Comparison of ENCODE assay signal across 8 cellular contexts in the genomic region with DNA sequence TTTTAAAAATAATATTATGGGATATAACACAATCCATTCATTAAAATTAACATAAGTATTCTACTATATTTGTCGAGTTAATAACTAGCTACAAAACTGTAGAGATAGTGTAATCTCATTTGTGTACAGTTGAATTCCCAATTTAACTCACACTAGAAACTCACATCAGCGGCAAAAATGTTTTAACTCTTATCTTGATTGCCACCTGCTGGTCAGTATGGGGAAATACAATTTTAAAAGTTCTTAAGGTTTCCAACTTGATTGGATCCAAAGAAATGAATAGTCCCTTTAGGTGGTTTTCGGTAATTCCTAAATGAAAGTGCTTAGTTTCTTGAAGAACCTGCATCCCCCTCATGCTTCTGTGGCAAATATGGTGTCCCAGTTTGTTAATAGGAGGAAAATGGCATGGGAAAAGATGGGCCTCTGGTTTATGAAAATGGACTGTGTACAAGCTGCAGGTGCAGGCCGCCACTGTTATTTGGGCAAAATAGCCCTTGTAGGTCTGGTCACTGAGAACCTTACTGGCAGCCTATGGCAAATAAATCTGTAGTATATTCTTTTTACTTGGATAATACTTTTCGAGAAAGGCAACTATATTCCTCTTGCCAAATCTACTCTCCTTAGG. TPM values are rescaled to one million over a fixed set of nuclear protein-coding genes. Genes with fewer than 3 reads are reported as not detected.
DNase-seq lines count a peak whose midpoint lies in the region; ATAC-seq, FAIRE-seq and TF ChIP-seq lines count a peak whose summit lies in the region.

No MANE protein-coding gene starts in this region.

- ATAC-seq in Panc1 (no peak), HG02970 (IDR thresholded peaks at IDR 0.05; ENCODE audit: low FRiP score, unreplicated experiment) (no peak)

- H3K27ac ChIP-seq in Panc1 (ENCODE audit: low read length): no peak overlapping the region

- H3K9me3 ChIP-seq in Panc1 (ENCODE audit: control insufficient read depth, insufficient read depth, low read depth, low read length): no peaks in the 10 kb centered on the region

- BruUV-seq in Panc1 (replicated peaks; lab: Mats Ljungman, UMichigan): no TSS peak

- intact Hi-C loops in Panc1 (cut with micrococcal nuclease; ENCODE audit: unreplicated experiment): loop anchor here (2.0 kb wide), 2 partner anchors 60 to 136 kb away; no protein-coding TSS in a partner anchor

- TF ChIP-seq CTCF in GM12873 (IDR thresholded peaks at IDR 0.05; ENCODE audit: insufficient read depth, low read depth, low read length, missing control alignments) (peak; percentile 50), Panc1 (IDR thresholded peaks at IDR 0.05) (peak; percentile 68)

- POLR2A ChIA-PET in Panc1 (lab: Charles Lee): no interaction called here

- H3K27me3 ChIP-seq in Panc1 (ENCODE audit: control insufficient read depth, insufficient read depth, low read length): 0 out of 2 replicates have a peak, but pooled peaks cover 2% of the 10 kb centered on the region

- in situ Hi-C loops in Panc1 (cut with HindIII; ENCODE audit: low pct_unique_long_range_greater_than_20kb, low sequenced_read_pairs): no loop called here

- H3K36me3 ChIP-seq in Panc1 (ENCODE audit: control insufficient read depth, insufficient read depth, low read length): no peaks in the 10 kb centered on the region

- CTCF ChIA-PET in Panc1 (lab: Charles Lee): interaction anchor here (1.0 to 1.3 kb wide), 2 partner anchors 50 to 60 kb away, joined by 5 to 6 read pairs; no protein-coding TSS in a partner anchor

- H3K4me1 ChIP-seq in Panc1 (ENCODE audit: control insufficient read depth, insufficient read depth, low read length): no peaks in the 10 kb centered on the region

- H3K4me3 ChIP-seq in Panc1 (ENCODE audit: low read depth in 2 of 2, low read length in 2 of 2): no peak overlapping the region

- DNase-seq in Kasumi-1 (lab: John Stamatoyannopoulos, UW) (peak; percentile 65 to 71), Panc1 (ENCODE audit: low read depth, low spot score) (peak; percentile 7), fibroblast of gingiva (ENCODE audit: low read depth) (peak; percentile 20), putamen (ENCODE audit: low spot score) (peak; percentile 13), GF-D8 (lab: John Stamatoyannopoulos, UW) (no peak)

- FAIRE-seq in A204.1 (lab: Jason Lieb, UNC): peak; percentile 97

RNA-seq across cellular contexts. Expression of a gene that starts 33.7 kb away (rescaled TPM):
- total RNA-seq in Panc1 (2021; ENCODE audit: unreplicated experiment): not detected
- polyA plus RNA-seq in Panc1 (2012; ENCODE audit: insufficient read length): not detected
